19 cellular contexts compared by ENCODE assay signal in the genomic region with DNA sequence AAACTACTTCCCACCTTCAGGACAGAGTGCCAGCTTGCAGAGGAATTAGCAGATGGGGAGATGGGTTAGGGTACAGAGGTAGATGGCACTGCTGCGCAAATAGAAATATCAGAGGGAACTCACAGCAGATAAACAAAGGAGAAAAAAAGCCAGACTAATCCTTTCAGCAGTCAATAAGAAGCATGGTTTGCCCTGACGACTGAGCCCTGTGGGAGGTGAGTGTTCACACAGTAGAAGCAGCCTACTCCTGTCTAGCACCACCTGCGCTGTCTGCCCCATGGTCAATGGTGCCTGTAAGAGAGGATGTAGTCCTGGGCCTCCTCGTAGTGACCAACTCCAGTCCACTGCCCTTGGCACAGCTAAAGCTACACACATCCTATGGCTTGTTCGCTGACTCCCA.
DNase-seq lines count a peak whose midpoint lies in the region; ATAC-seq and TF ChIP-seq lines count a peak whose summit lies in the region.
"Had no signal": no experiment of that assay in that cellular context is flagged by ENCODE, and none has a peak within 500 bp of the region (broad histone marks: within the 10 kb centered on the region; RNA-seq: fewer than 3 reads in every experiment).

No MANE protein-coding gene starts in this region.

- no peak overlapping the region for H3K4me3 Mint-ChIP-seq in WTC11
- H3K4me3 Mint-ChIP-seq in activated naive CD8-positive, alpha-beta T cell treated with anti-CD3 and anti-CD28 coated beads for 36 hours: no peak overlapping the region
- H3K4me3 Mint-ChIP-seq in activated T-cell treated with anti-CD3 and anti-CD28 coated beads, Interleukin-2, amount 50 U/mL, for 24 hours: no peak overlapping the region

- H3K27ac ChIP-seq in trophoblast cell (ENCODE audit: low read depth, low read length): no peak overlapping the region
- H3K27ac ChIP-seq: A549; BLaER1 treated with 17β-estradiol and CSF1 and Interleukin-3, amounts not matched to agents 10 nM and 100 nM; cardiac muscle cell; PC-9; SJSA1 had no signal

- intact Hi-C loops in Right ventricle myocardium inferior (cut with DNase I): no loop called here

- peaks cover 12% of the 10 kb centered on the region for H3K4me1 Mint-ChIP-seq in WTC11
- H3K4me1 Mint-ChIP-seq in activated naive CD8-positive, alpha-beta T cell treated with anti-CD3 and anti-CD28 coated beads for 36 hours: no peaks in the 10 kb centered on the region
- no peaks in the 10 kb centered on the region for H3K4me1 Mint-ChIP-seq in activated T-cell treated with anti-CD3 and anti-CD28 coated beads, Interleukin-2, amount 50 U/mL, for 24 hours (ENCODE audit: low read depth)

- H3K9me3 ChIP-seq in trophoblast cell (ENCODE audit: insufficient read depth, low read depth, low read length): no peaks in the 10 kb centered on the region
- H3K9me3 ChIP-seq: A549; BLaER1 treated with 17β-estradiol and CSF1 and Interleukin-3, amounts not matched to agents 10 nM and 100 nM; SJSA1 had no signal

- H3K18ac ChIP-seq in trophoblast cell (ENCODE audit: low read length): no peak overlapping the region

- H3K14ac ChIP-seq in trophoblast cell (ENCODE audit: low read length): no peak overlapping the region

- POLR2A ChIA-PET in WTC11 (lab: Charles Lee): no interaction called here

- H3K23ac ChIP-seq in trophoblast cell (ENCODE audit: low read length): no peak overlapping the region

- H3K79me2 ChIP-seq in trophoblast cell (ENCODE audit: control insufficient read depth, insufficient read depth, low read length, poor library complexity): no peaks in the 10 kb centered on the region

- H4K8ac ChIP-seq in trophoblast cell (ENCODE audit: low read depth, low read length): no peak overlapping the region

- H3K36me3 ChIP-seq in trophoblast cell (ENCODE audit: control insufficient read depth in 1 of 2, insufficient read depth in 2 of 2, low read length in 2 of 2): no peaks in the 10 kb centered on the region
- H3K36me3 ChIP-seq: BLaER1 treated with 17β-estradiol and CSF1 and Interleukin-3, amounts not matched to agents 10 nM and 100 nM; cardiac muscle cell; SJSA1 had no signal

- DNase-seq in NCI-H1092 treated with DMSO at 0.1 percent for 48 hours (lab: John Stamatoyannopoulos, UW) (peak; percentile 39), NCI-H1092 (lab: John Stamatoyannopoulos, UW) (no peak), NCI-H1694 treated with DMSO at 0.1 percent for 48 hours (lab: John Stamatoyannopoulos, UW) (peak; percentile 24), WTC11 (ENCODE audit: low spot score) (no peak), trophoblast cell (no peak), Right ventricle myocardium inferior (ENCODE audit: missing footprints) (no peak)
- DNase-seq in activated naive CD8-positive, alpha-beta T cell treated with anti-CD3 and anti-CD28 coated beads for 36 hours: no peak
- DNase-seq in activated T-cell treated with anti-CD3 and anti-CD28 coated beads, Interleukin-2, amount 50 U/mL, for 24 hours: no peak
- DNase-seq: activated CD4-positive, alpha-beta T cell treated with anti-CD3 and anti-CD28 coated beads, Interleukin-2, amount 50 U/mL, for 4 hours; activated T-cell treated with anti-CD3 and anti-CD28 coated beads for 4 hours; amygdala; foreskin melanocyte; NCI-H187; PC-9; stimulated activated CD4-positive, alpha-beta T cell treated with anti-CD3 and anti-CD28 coated beads, Interleukin-12 subunit alpha, Interleukin-12 subunit beta, amount 100 ng/mL, for 4 hours had no signal

- no peaks in the 10 kb centered on the region for H3K79me1 ChIP-seq in trophoblast cell (ENCODE audit: low read length)

- peak overlapping the region; percentile 38 for H3K9ac ChIP-seq in trophoblast cell (ENCODE audit: low read length)
- H3K9ac ChIP-seq: BLaER1 treated with 17β-estradiol and CSF1 and Interleukin-3, amounts not matched to agents 10 nM and 100 nM had no signal

- no CpG with 5 or more reads among the region's 5 CpGs for WGBS in trophoblast cell (ENCODE audit: extremely low coverage, insufficient coverage, insufficient read length)

- no peak overlapping the region for H3K27ac Mint-ChIP-seq in WTC11
- H3K27ac Mint-ChIP-seq in activated naive CD8-positive, alpha-beta T cell treated with anti-CD3 and anti-CD28 coated beads for 36 hours: no peak overlapping the region
- no peak overlapping the region for H3K27ac Mint-ChIP-seq in activated T-cell treated with anti-CD3 and anti-CD28 coated beads, Interleukin-2, amount 50 U/mL, for 24 hours

- no peaks in the 10 kb centered on the region for H3K4me1 ChIP-seq in trophoblast cell (ENCODE audit: control insufficient read depth in 1 of 2, insufficient read depth in 2 of 2, low read length in 2 of 2)
- H3K4me1 ChIP-seq: SJSA1 had no signal

- TF ChIP-seq CTCF in WTC11 (IDR thresholded peaks at IDR 0.05): no peak

- no peaks in the 10 kb centered on the region for H3K36me3 Mint-ChIP-seq in WTC11
- no peaks in the 10 kb centered on the region for H3K36me3 Mint-ChIP-seq in activated naive CD8-positive, alpha-beta T cell treated with anti-CD3 and anti-CD28 coated beads for 36 hours
- H3K36me3 Mint-ChIP-seq in activated T-cell treated with anti-CD3 and anti-CD28 coated beads, Interleukin-2, amount 50 U/mL, for 24 hours (ENCODE audit: low read depth): no peaks in the 10 kb centered on the region

- CTCF ChIA-PET in WTC11 (lab: Charles Lee): no interaction called here

- H2BK12ac ChIP-seq in trophoblast cell (ENCODE audit: low read length): no peak overlapping the region

- H2AFZ ChIP-seq in trophoblast cell (ENCODE audit: insufficient read depth, low read length, poor library complexity): no peak overlapping the region
- H2AFZ ChIP-seq: PC-9 had no signal

- H4K12ac ChIP-seq in trophoblast cell (ENCODE audit: low read depth, low read length): no peak overlapping the region

- H3K27me3 Mint-ChIP-seq in WTC11 (ENCODE audit: low read depth): no peaks in the 10 kb centered on the region
- no peaks in the 10 kb centered on the region for H3K27me3 Mint-ChIP-seq in activated naive CD8-positive, alpha-beta T cell treated with anti-CD3 and anti-CD28 coated beads for 36 hours
- no peaks in the 10 kb centered on the region for H3K27me3 Mint-ChIP-seq in activated T-cell treated with anti-CD3 and anti-CD28 coated beads, Interleukin-2, amount 50 U/mL, for 24 hours

- no peak overlapping the region for H2BK120ac ChIP-seq in trophoblast cell (ENCODE audit: insufficient read depth, low read length, poor library complexity)

- no peak overlapping the region for H3K4ac ChIP-seq in trophoblast cell (ENCODE audit: low read depth, low read length)

- no peak overlapping the region for H4K91ac ChIP-seq in trophoblast cell (ENCODE audit: low read depth, low read length)

- H2BK5ac ChIP-seq in trophoblast cell (ENCODE audit: low read depth, low read length, poor library complexity): no peak overlapping the region

- H3K4me2 ChIP-seq in trophoblast cell (ENCODE audit: low read length): no peak overlapping the region
- H3K4me2 ChIP-seq: A549; BLaER1 treated with 17β-estradiol and CSF1 and Interleukin-3, amounts not matched to agents 10 nM and 100 nM; PC-9 had no signal

- no peaks in the 10 kb centered on the region for H3K9me3 Mint-ChIP-seq in WTC11
- H3K9me3 Mint-ChIP-seq in activated naive CD8-positive, alpha-beta T cell treated with anti-CD3 and anti-CD28 coated beads for 36 hours: no peaks in the 10 kb centered on the region
- no peaks in the 10 kb centered on the region for H3K9me3 Mint-ChIP-seq in activated T-cell treated with anti-CD3 and anti-CD28 coated beads, Interleukin-2, amount 50 U/mL, for 24 hours

- H2AK5ac ChIP-seq in trophoblast cell (ENCODE audit: low read length): no peak overlapping the region

- H3K27me3 ChIP-seq in trophoblast cell (ENCODE audit: insufficient read depth, low read length): no peaks in the 10 kb centered on the region
- H3K27me3 ChIP-seq: BLaER1 treated with 17β-estradiol and CSF1 and Interleukin-3, amounts not matched to agents 10 nM and 100 nM; cardiac muscle cell; SJSA1 had no signal

- ATAC-seq in WTC11: peak; percentile 46; the same call in 1 of the 2 replicates
- ATAC-seq in Right ventricle myocardium inferior: no peak
- ATAC-seq: A549 had no signal

- no peak overlapping the region for H3K4me3 ChIP-seq in trophoblast cell (ENCODE audit: low read depth, low read length)
- H3K4me3 ChIP-seq: A549; BLaER1 treated with 17β-estradiol and CSF1 and Interleukin-3, amounts not matched to agents 10 nM and 100 nM; cardiac muscle cell; PC-9; SJSA1 had no signal

TF ChIP-seq in WTC11, 78 proteins besides CTCF, POLR2A, EP300 and RAD21 (continues in another document):
- TF ChIP-seq FOXK1 (CRISPR knock-in tag; IDR thresholded peaks at IDR 0.05) (no peak), HMGA2 (CRISPR knock-in tag; IDR thresholded peaks at IDR 0.05) (no peak), MAX (CRISPR knock-in tag; IDR thresholded peaks at IDR 0.05) (no peak), MYBL2 (CRISPR knock-in tag; IDR thresholded peaks at IDR 0.05) (no peak), NR1H2 (CRISPR knock-in tag; IDR thresholded peaks at IDR 0.05) (no peak), ZNF121 (CRISPR knock-in tag; IDR thresholded peaks at IDR 0.05) (no peak), IRF2 (CRISPR knock-in tag; IDR thresholded peaks at IDR 0.05; ENCODE audit: borderline replicate concordance, low read depth) (no peak), TEAD1 (CRISPR knock-in tag; IDR thresholded peaks at IDR 0.05) (no peak)
- TF ChIP-seq, protein P1, sequence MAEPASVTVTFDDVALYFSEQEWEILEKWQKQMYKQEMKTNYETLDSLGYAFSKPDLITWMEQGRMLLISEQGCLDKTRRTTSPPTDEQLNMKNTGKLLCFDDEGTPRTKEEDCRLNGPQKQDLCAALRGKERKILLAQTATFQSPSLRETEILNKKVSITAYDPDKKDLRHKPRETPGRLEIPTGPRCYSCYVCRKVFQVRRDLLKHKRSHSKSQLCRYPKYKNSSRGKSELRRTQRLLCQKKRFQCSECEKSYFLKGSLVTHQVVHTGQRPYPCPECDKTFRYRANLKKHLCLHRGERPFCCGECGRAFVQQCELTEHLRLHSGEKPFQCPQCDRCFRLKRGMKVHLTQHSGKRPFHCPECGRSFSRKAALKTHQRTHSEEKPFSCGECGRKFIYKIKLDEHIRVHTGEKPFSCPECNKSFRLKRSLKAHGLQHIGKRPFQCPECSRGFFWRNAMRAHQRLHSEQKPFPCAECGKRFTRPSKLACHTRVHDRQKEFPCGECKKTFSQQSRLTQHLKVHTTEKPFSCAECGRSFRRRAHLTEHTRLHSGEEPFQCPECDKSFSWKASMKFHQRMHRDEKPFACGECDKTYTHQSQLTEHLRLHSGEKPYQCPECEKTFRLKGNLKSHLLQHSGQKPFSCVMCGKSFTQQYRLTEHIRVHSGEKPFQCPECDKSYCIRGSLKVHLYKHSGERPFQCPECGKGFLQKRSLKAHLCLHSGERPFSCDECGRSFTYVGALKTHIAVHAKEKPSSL (CRISPR knock-in tag; conservative IDR thresholded peaks at IDR 0.05): no peak

Comparison
In these comparisons a context has a peak if more than half of its experiments do, and no peak if none do; other contexts are left out.
1. DNase-seq: peak in NCI-H1092 treated with DMSO at 0.1 percent for 48 hours (single experiment) and NCI-H1694 treated with DMSO at 0.1 percent for 48 hours (single experiment); none in NCI-H1092 (single experiment), WTC11 (single experiment), trophoblast cell (0 of 2), activated naive CD8-positive, alpha-beta T cell treated with anti-CD3 and anti-CD28 coated beads for 36 hours (single experiment), activated T-cell treated with anti-CD3 and anti-CD28 coated beads, Interleukin-2, amount 50 U/mL, for 24 hours (single experiment) and Right ventricle myocardium inferior (single experiment).